Comparison of ENCODE assay signal across 8 cellular contexts in the genomic region with DNA sequence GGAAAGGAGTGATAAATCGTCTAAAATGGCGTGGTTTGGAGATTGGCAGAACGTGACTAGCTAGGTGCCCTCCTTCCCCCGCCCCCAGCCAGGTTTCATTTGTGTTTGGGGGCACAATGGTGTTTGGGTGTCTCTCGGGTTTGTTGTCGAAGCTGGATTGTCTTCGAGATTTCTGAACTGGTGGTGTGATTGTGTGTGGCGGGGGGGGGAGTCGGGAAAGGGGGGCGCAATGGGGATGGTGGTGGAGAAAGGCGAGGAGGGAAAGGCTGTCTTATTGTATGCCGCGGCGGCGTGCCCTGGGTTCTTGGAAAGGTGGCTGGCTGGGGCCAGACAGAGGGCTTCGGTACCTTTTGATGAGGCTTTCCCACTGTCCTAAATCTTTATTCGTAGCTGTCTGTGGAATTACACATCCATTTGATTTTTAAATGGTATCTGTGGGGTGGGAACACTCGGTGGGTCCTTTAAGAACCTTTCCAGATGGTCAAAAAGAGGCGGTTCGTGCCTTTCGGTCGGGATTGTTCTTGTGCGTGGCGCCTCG. TPM values are rescaled to one million over a fixed set of nuclear protein-coding genes. Genes with fewer than 3 reads are reported as not detected.
A peak's percentile ranks its signal among the peaks of the same experiment; 100 is the strongest.
DNase-seq lines count a peak whose midpoint lies in the region; ATAC-seq and TF ChIP-seq lines count a peak whose summit lies in the region.

No MANE protein-coding gene starts in this region.

- no peak for TF ChIP-seq POLR2A in heart left ventricle (IDR thresholded peaks at IDR 0.05)

- H3K36me3 Mint-ChIP-seq in activated CD4-positive, alpha-beta memory T cell treated with anti-CD3 and anti-CD28 coated beads for 36 hours: no peaks in the 10 kb centered on the region
- H3K36me3 Mint-ChIP-seq in activated CD4-positive, alpha-beta memory T cell treated with anti-CD3 and anti-CD28 coated beads, Interleukin-2, amount 10 ng/mL, durations not matched to agents 7 days and 5 days (ENCODE audit: low read depth): no peaks in the 10 kb centered on the region
- peaks cover 9% of the 10 kb centered on the region for H3K36me3 Mint-ChIP-seq in activated T-helper 17 cell treated with anti-CD3 and anti-CD28 coated beads, Interleukin-2, amount 50 U/mL, for 72 hours (ENCODE audit: low read depth)
- peaks cover 17% of the 10 kb centered on the region for H3K36me3 Mint-ChIP-seq in progenitor cell of endocrine pancreas (ENCODE audit: insufficient read depth)

- H3K36me3 ChIP-seq in heart left ventricle: peaks cover 0 to 15% (median 0%) of the 10 kb centered on the region in 9 donors

- peak overlapping the region; percentile 59 to 91 (median 70) for H3K4me3 ChIP-seq in heart left ventricle

- intact Hi-C loops in activated CD4-positive, alpha-beta memory T cell treated with anti-CD3 and anti-CD28 coated beads for 36 hours (cut with micrococcal nuclease): loop anchor here (2.0 to 5.0 kb wide), 5 partner anchors 166 to 1771 kb away; a partner anchor contains a TSS
- intact Hi-C loops in heart left ventricle (cut with DNase I) (loop anchor here (1.0 to 10.0 kb wide), 23 partner anchors 21 to 1077 kb away; no protein-coding TSS in a partner anchor), posterior vena cava (cut with DNase I) (loop anchor here in 1 of 2 donors (2.0 kb wide), 1 partner anchor 1075 kb away; no protein-coding TSS in a partner anchor)

- no peaks in the 10 kb centered on the region for H3K9me3 ChIP-seq in heart left ventricle

- no peaks in the 10 kb centered on the region for H3K9me3 Mint-ChIP-seq in activated CD4-positive, alpha-beta memory T cell treated with anti-CD3 and anti-CD28 coated beads for 36 hours
- H3K9me3 Mint-ChIP-seq in activated CD4-positive, alpha-beta memory T cell treated with anti-CD3 and anti-CD28 coated beads, Interleukin-2, amount 10 ng/mL, durations not matched to agents 7 days and 5 days: no peaks in the 10 kb centered on the region
- H3K9me3 Mint-ChIP-seq in activated T-helper 17 cell treated with anti-CD3 and anti-CD28 coated beads, Interleukin-2, amount 50 U/mL, for 72 hours: no peaks in the 10 kb centered on the region
- no peaks in the 10 kb centered on the region for H3K9me3 Mint-ChIP-seq in progenitor cell of endocrine pancreas (ENCODE audit: low read depth)

- DNase-seq in activated CD4-positive, alpha-beta memory T cell treated with anti-CD3 and anti-CD28 coated beads for 36 hours: peak; percentile 15
- DNase-seq in activated CD4-positive, alpha-beta memory T cell treated with anti-CD3 and anti-CD28 coated beads, Interleukin-2, amount 10 ng/mL, durations not matched to agents 7 days and 5 days: no peak
- DNase-seq in NCI-H146 treated with DMSO at 0.1 percent for 48 hours (lab: John Stamatoyannopoulos, UW; ENCODE audit: unreplicated experiment) (peak; percentile 24), heart left ventricle (peak in 4 of 5 donors; percentile 43 to 68 (median 45)), progenitor cell of endocrine pancreas (ENCODE audit: low spot score, unreplicated experiment) (peak; percentile 37), posterior vena cava (ENCODE audit: low spot score) (no peak), HPDE6-E6E7 (ENCODE audit: extremely low spot score) (no peak)

- peaks cover 0 to 43% (median 10%) of the 10 kb centered on the region in 12 donors for H3K4me1 ChIP-seq in heart left ventricle

- peaks cover 35% of the 10 kb centered on the region for H3K27me3 Mint-ChIP-seq in activated CD4-positive, alpha-beta memory T cell treated with anti-CD3 and anti-CD28 coated beads for 36 hours
- H3K27me3 Mint-ChIP-seq in activated CD4-positive, alpha-beta memory T cell treated with anti-CD3 and anti-CD28 coated beads, Interleukin-2, amount 10 ng/mL, durations not matched to agents 7 days and 5 days: peaks cover 25% of the 10 kb centered on the region
- peaks cover 25% of the 10 kb centered on the region for H3K27me3 Mint-ChIP-seq in activated T-helper 17 cell treated with anti-CD3 and anti-CD28 coated beads, Interleukin-2, amount 50 U/mL, for 72 hours
- peaks cover 4% of the 10 kb centered on the region for H3K27me3 Mint-ChIP-seq in progenitor cell of endocrine pancreas

- no peak for ATAC-seq in activated T-helper 17 cell treated with anti-CD3 and anti-CD28 coated beads, Interleukin-2, amount 50 U/mL, for 72 hours (replicated peaks)
- peak in 2 of 4 donors; percentile 17 to 29 for ATAC-seq in heart left ventricle

- POLR2A ChIA-PET in activated CD4-positive, alpha-beta memory T cell treated with anti-CD3 and anti-CD28 coated beads for 36 hours (lab: Charles Lee): no interaction called here
- POLR2A ChIA-PET in activated CD4-positive, alpha-beta memory T cell treated with anti-CD3 and anti-CD28 coated beads, Interleukin-2, amount 10 ng/mL, durations not matched to agents 7 days and 5 days (lab: Charles Lee): no interaction called here

- H3K4me1 Mint-ChIP-seq in activated CD4-positive, alpha-beta memory T cell treated with anti-CD3 and anti-CD28 coated beads for 36 hours (ENCODE audit: low read depth): peaks cover 16% of the 10 kb centered on the region
- peaks cover 20% of the 10 kb centered on the region for H3K4me1 Mint-ChIP-seq in activated CD4-positive, alpha-beta memory T cell treated with anti-CD3 and anti-CD28 coated beads, Interleukin-2, amount 10 ng/mL, durations not matched to agents 7 days and 5 days
- H3K4me1 Mint-ChIP-seq in activated T-helper 17 cell treated with anti-CD3 and anti-CD28 coated beads, Interleukin-2, amount 50 U/mL, for 72 hours: peaks cover 12% of the 10 kb centered on the region
- peaks cover 25% of the 10 kb centered on the region for H3K4me1 Mint-ChIP-seq in progenitor cell of endocrine pancreas (ENCODE audit: low read depth)

- H3K4me3 Mint-ChIP-seq in activated CD4-positive, alpha-beta memory T cell treated with anti-CD3 and anti-CD28 coated beads for 36 hours: no peak overlapping the region
- no peak overlapping the region for H3K4me3 Mint-ChIP-seq in activated CD4-positive, alpha-beta memory T cell treated with anti-CD3 and anti-CD28 coated beads, Interleukin-2, amount 10 ng/mL, durations not matched to agents 7 days and 5 days
- no peak overlapping the region for H3K4me3 Mint-ChIP-seq in activated T-helper 17 cell treated with anti-CD3 and anti-CD28 coated beads, Interleukin-2, amount 50 U/mL, for 72 hours
- H3K4me3 Mint-ChIP-seq in progenitor cell of endocrine pancreas (ENCODE audit: low read depth): no peak overlapping the region

- TF ChIP-seq CTCF in heart left ventricle (IDR thresholded peaks at IDR 0.05) (no peak), progenitor cell of endocrine pancreas (IDR thresholded peaks at IDR 0.05; ENCODE audit: unreplicated experiment) (no peak)

- WGBS in heart left ventricle, 4 donors: 1 to 2% (median 1%) methylated on average over 24 to 25 of the region's 25 CpGs

- peaks cover 0 to 15% (median 0%) of the 10 kb centered on the region in 9 donors for H3K27me3 ChIP-seq in heart left ventricle

- CTCF ChIA-PET in activated CD4-positive, alpha-beta memory T cell treated with anti-CD3 and anti-CD28 coated beads for 36 hours (lab: Charles Lee): interaction anchor here (0.5 to 3.4 kb wide), 18 partner anchors 13 to 1771 kb away, joined by 3 to 38 read pairs (median 3); a partner anchor contains a TSS
- CTCF ChIA-PET in activated CD4-positive, alpha-beta memory T cell treated with anti-CD3 and anti-CD28 coated beads, Interleukin-2, amount 10 ng/mL, durations not matched to agents 7 days and 5 days (lab: Charles Lee): interaction anchor here (0.6 to 3.2 kb wide), 12 partner anchors 9 to 1079 kb away, joined by 3 to 23 read pairs (median 4); no protein-coding TSS in a partner anchor

- peak overlapping the region; percentile 85 to 96 (median 92) for H3K27ac ChIP-seq in heart left ventricle

- H3K27ac Mint-ChIP-seq in activated CD4-positive, alpha-beta memory T cell treated with anti-CD3 and anti-CD28 coated beads for 36 hours: no peak overlapping the region
- H3K27ac Mint-ChIP-seq in activated CD4-positive, alpha-beta memory T cell treated with anti-CD3 and anti-CD28 coated beads, Interleukin-2, amount 10 ng/mL, durations not matched to agents 7 days and 5 days: no peak overlapping the region
- peak overlapping the region; percentile 26 for H3K27ac Mint-ChIP-seq in activated T-helper 17 cell treated with anti-CD3 and anti-CD28 coated beads, Interleukin-2, amount 50 U/mL, for 72 hours
- no peak overlapping the region for H3K27ac Mint-ChIP-seq in progenitor cell of endocrine pancreas

RNA-seq across cellular contexts. Expression of a gene that starts 1.0 kb away (rescaled TPM):
- total RNA-seq in activated CD4-positive, alpha-beta memory T cell treated with anti-CD3 and anti-CD28 coated beads for 36 hours: under 1 TPM; 0.07 to 0.15 TPM
- total RNA-seq in activated CD4-positive, alpha-beta memory T cell treated with anti-CD3 and anti-CD28 coated beads, Interleukin-2, amount 10 ng/mL, durations not matched to agents 7 days and 5 days: under 1 TPM in 1 of 2 experiments, not detected in 1; 0.05 TPM
- total RNA-seq in activated T-helper 17 cell treated with anti-CD3 and anti-CD28 coated beads, Interleukin-2, amount 50 U/mL, for 72 hours: under 1 TPM; 0.17 to 0.40 TPM
- 10 to 100 TPM; 11.0 to 93.3 (median 20.0) TPM for total RNA-seq in heart left ventricle
- 10 to 100 TPM in 1 of 2 donors, 1 to 10 TPM in 1; 5.1 to 10.4 TPM for polyA plus RNA-seq in heart left ventricle
- 153 and 158 TPM in 2 replicates for total RNA-seq in progenitor cell of endocrine pancreas
- total RNA-seq in posterior vena cava: 10 to 100 TPM; 49.6 to 69.2 TPM

Comparison
In these comparisons a context has a peak if more than half of its experiments do, and no peak if none do; other contexts are left out.
1. DNase-seq: peak in activated CD4-positive, alpha-beta memory T cell treated with anti-CD3 and anti-CD28 coated beads for 36 hours (single experiment), NCI-H146 treated with DMSO at 0.1 percent for 48 hours (single experiment), heart left ventricle (4 of 5) and progenitor cell of endocrine pancreas (single experiment); none in activated CD4-positive, alpha-beta memory T cell treated with anti-CD3 and anti-CD28 coated beads, Interleukin-2, amount 10 ng/mL, durations not matched to agents 7 days and 5 days (single experiment), posterior vena cava (single experiment) and HPDE6-E6E7 (single experiment).
2. RNA of a gene that starts 1.0 kb away (total RNA-seq): 153 to 158 TPM in progenitor cell of endocrine pancreas, 49.6 to 69.2 TPM in posterior vena cava and 11.0 to 93.3 TPM in heart left ventricle; 0.17 to 0.40 TPM in activated T-helper 17 cell treated with anti-CD3 and anti-CD28 coated beads, Interleukin-2, amount 50 U/mL, for 72 hours, 0.07 to 0.15 TPM in activated CD4-positive, alpha-beta memory T cell treated with anti-CD3 and anti-CD28 coated beads for 36 hours and 0.05 TPM in activated CD4-positive, alpha-beta memory T cell treated with anti-CD3 and anti-CD28 coated beads, Interleukin-2, amount 10 ng/mL, durations not matched to agents 7 days and 5 days; every median in the first group is over 4 times any median in the second.